ENCODE assay signal across 9 cellular contexts in the genomic region with DNA sequence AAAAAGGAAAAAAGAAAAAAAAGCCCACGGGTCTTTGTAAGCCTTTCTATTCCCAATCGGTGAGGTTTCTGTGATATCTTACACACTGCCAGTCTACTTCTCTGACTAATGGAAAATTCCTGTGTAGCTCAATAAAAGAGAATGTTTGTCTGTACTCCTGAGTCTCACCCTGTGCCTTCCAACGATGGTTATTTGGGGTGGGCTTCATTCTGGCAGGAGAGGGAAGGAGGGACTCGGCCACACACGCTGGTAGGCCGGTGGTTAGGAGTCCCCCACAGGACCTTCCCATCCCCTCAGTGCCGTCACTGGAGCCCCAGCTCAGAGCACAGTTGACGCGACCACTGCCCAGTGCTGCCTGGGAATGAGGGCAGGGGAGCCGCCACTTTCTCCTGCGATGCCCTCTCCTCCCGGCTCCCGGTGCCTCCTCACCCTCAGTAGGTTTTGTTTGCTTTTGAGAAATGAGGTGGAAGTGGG.
A peak's percentile ranks its signal among the peaks of the same experiment; 100 is the strongest.
DNase-seq lines count a peak whose midpoint lies in the region; ATAC-seq and TF ChIP-seq lines count a peak whose summit lies in the region.
"Had no signal": no experiment of that assay in that cellular context is flagged by ENCODE, and none has a peak within 500 bp of the region (broad histone marks: within the 10 kb centered on the region; RNA-seq: fewer than 3 reads in every experiment).

No MANE protein-coding gene starts in this region.

- H3K9me3 ChIP-seq in Loucy (ENCODE audit: insufficient read depth, low read depth, low read length) (no peaks in the 10 kb centered on the region), lower lobe of right lung (no peaks in the 10 kb centered on the region), tibial nerve (no peaks in the 10 kb centered on the region)

- H3F3A ChIP-seq in Loucy (ENCODE audit: low read depth): no peaks in the 10 kb centered on the region

- H4K20me1 ChIP-seq in Loucy (ENCODE audit: insufficient read depth, low read length, poor library complexity, severe bottlenecking): no peaks in the 10 kb centered on the region

- H3K27ac ChIP-seq in lower lobe of right lung (peak overlapping the region; percentile 40), tibial nerve (peak overlapping the region in 3 of 4 donors; percentile 6 to 71 (median 30))

- TF ChIP-seq POLR2A in tibial nerve (IDR thresholded peaks at IDR 0.05): no peak

- DNase-seq in GM04504 (ENCODE audit: low read depth): peak; percentile 8
- no peak for DNase-seq in central memory CD8-positive, alpha-beta T cell (ENCODE audit: low spot score in 2 of 2)
- DNase-seq in lower lobe of right lung: peak; percentile 42
- DNase-seq in tibial nerve (ENCODE audit: low spot score in 2 of 2): peak in 1 of 2 donors; percentile 11
- DNase-seq in effector CD8-positive, alpha-beta T cell (lab: John Stamatoyannopoulos, UW): no peak
- DNase-seq in NCI-H2171 (lab: John Stamatoyannopoulos, UW): no peak
- DNase-seq in NCI-H1092 (lab: John Stamatoyannopoulos, UW): no peak

- 43 to 52% methylated on average over 13 of the region's 13 CpGs for WGBS in tibial nerve, 2 donors

- H3K27ac Mint-ChIP-seq in central memory CD8-positive, alpha-beta T cell (ENCODE audit: low read depth): peak overlapping the region; percentile 89

- H3K79me2 ChIP-seq in Loucy (ENCODE audit: insufficient read depth, low read length): no peaks in the 10 kb centered on the region

- H3K4me1 Mint-ChIP-seq in central memory CD8-positive, alpha-beta T cell: peaks cover 17% of the 10 kb centered on the region

- peak overlapping the region; percentile 86 for H3K4me3 Mint-ChIP-seq in central memory CD8-positive, alpha-beta T cell

- peak overlapping the region; percentile 42 for H3K9ac ChIP-seq in Loucy (ENCODE audit: low read depth, low read length, poor library complexity, severe bottlenecking)

- H3K9me2 ChIP-seq in Loucy (replicated peaks; ENCODE audit: low read depth, low read length): no peaks in the 10 kb centered on the region

- ATAC-seq in central memory CD8-positive, alpha-beta T cell (replicated peaks; ENCODE audit: extremely low read depth, poor library complexity, severe bottlenecking): peak; percentile 24
- ATAC-seq in lower lobe of right lung: peak; percentile 32 to 39

- H3K4me1 ChIP-seq in Loucy (ENCODE audit: insufficient read depth, low read length, poor library complexity, severe bottlenecking): no peaks in the 10 kb centered on the region
- H3K4me1 ChIP-seq in lower lobe of right lung: peaks cover 8% of the 10 kb centered on the region
- H3K4me1 ChIP-seq in tibial nerve: peaks cover 0 to 19% (median 5%) of the 10 kb centered on the region in 4 donors

- no peaks in the 10 kb centered on the region for H3K9me3 Mint-ChIP-seq in central memory CD8-positive, alpha-beta T cell

- no peak for TF ChIP-seq EP300 in tibial nerve (IDR thresholded peaks at IDR 0.05)

- H3K36me3 Mint-ChIP-seq in central memory CD8-positive, alpha-beta T cell (ENCODE audit: insufficient read depth): peaks cover 2% of the 10 kb centered on the region

- no peak overlapping the region for H2AFZ ChIP-seq in Loucy (ENCODE audit: low read length)

- intact Hi-C loops in lower lobe of right lung (cut with DNase I): no loop called here

- TF ChIP-seq CTCF in Loucy (conservative IDR thresholded peaks at IDR 0.05; ENCODE audit: low read length) (no peak), lower lobe of right lung (IDR thresholded peaks at IDR 0.05) (no peak), tibial nerve (IDR thresholded peaks at IDR 0.05) (no peak)

- no peaks in the 10 kb centered on the region for H3K27me3 ChIP-seq in Loucy (ENCODE audit: insufficient read depth, low read length, poor library complexity, severe bottlenecking)
- H3K27me3 ChIP-seq in lower lobe of right lung (ENCODE audit: low read depth): no peaks in the 10 kb centered on the region
- no peaks in the 10 kb centered on the region for H3K27me3 ChIP-seq in tibial nerve

- H3K36me3 ChIP-seq in Loucy (ENCODE audit: insufficient read depth, low read length) (peaks cover 5% of the 10 kb centered on the region; the same call in 1 of the 2 replicates), lower lobe of right lung (peaks cover 14% of the 10 kb centered on the region), tibial nerve (peaks cover 0 to 15% (median under 1%) of the 10 kb centered on the region in 3 donors)

- H3K4me2 ChIP-seq in Loucy (ENCODE audit: low read depth, low read length, poor library complexity, severe bottlenecking): peak overlapping the region; percentile 60

- H3K4me3 ChIP-seq in Loucy (ENCODE audit: low read length, poor library complexity, severe bottlenecking) (no peak overlapping the region), lower lobe of right lung (peak overlapping the region; percentile 46), tibial nerve (peak overlapping the region; percentile 29 to 52 (median 42))
- H3K4me3 ChIP-seq: K562 had no signal

- H3K27me3 Mint-ChIP-seq in central memory CD8-positive, alpha-beta T cell: no peaks in the 10 kb centered on the region

Comparison
In these comparisons a context has a peak if more than half of its experiments do, and no peak if none do; other contexts are left out.
1. DNase-seq: peak in GM04504 (single experiment) and lower lobe of right lung (single experiment); none in central memory CD8-positive, alpha-beta T cell (0 of 2), effector CD8-positive, alpha-beta T cell (single experiment), NCI-H2171 (single experiment) and NCI-H1092 (single experiment).